In the genomic region with DNA sequence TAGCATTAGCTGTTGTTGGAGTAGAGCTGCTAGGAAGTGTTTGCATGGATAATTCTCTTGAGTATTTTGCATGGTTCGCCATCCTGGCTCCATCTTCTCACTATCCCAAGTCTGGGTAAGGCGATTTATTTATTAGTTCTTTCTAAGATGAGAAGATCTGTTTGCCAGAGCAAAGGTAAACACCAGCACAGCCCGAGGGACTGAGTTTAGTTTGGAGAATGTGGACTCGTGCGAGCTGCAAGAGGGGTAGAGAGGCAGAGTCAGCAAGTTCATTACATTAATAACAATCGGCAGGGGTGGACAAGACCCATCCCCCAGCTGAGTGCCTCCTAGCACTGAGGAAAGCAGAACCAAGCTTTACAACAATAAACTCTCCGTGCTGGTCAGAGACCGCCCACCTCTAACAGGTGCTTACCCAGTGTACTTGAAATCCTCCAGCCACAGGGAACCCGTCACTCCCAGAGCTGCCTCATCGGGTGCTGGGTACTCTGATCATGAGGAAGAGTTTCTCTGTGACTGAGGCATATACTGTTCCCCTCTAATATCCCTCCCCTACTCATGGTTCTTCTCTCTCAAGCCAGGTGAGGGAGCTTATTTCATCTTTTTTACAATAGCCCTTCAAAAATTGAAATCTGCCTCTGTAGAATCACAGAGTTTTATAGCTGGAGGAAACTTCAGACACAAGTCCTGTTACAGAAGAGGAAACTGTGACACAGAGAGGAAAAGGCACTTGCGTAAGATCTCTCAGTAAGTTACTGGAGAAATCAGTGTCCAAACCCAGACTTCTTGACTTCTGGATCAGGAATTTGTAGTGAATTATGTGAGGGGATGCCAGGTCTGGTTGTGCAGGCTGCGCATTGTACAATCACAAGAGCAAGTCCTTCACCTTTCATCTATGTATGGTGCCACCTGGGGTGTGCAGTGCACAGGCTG, we compare ENCODE assay signal across 18 cellular contexts.
DNase-seq lines count a peak whose midpoint lies in the region; ATAC-seq and TF ChIP-seq lines count a peak whose summit lies in the region.
"Had no signal": no experiment of that assay in that cellular context is flagged by ENCODE, and none has a peak within 500 bp of the region (broad histone marks: within the 10 kb centered on the region; RNA-seq: fewer than 3 reads in every experiment).

No MANE protein-coding gene starts in this region.

- H3K4me3 ChIP-seq in HUES48 (ENCODE audit: low read depth, low read length) = 0 out of 2 replicates have a peak overlapping the region, but pooled peaks have one; percentile 6
- H3K4me3 ChIP-seq in fibroblast of pulmonary artery (replicated peaks; ENCODE audit: low read depth, low read length) = no peak overlapping the region
- H3K4me3 ChIP-seq in parathyroid adenoma (ENCODE audit: low read depth, low read length) = no peak overlapping the region
- H3K4me3 ChIP-seq: neural progenitor cell had no signal

- H3K27me3 ChIP-seq in HUES48 (ENCODE audit: control insufficient read depth, insufficient read depth, low read length) = no peaks in the 10 kb centered on the region
- H3K27me3 ChIP-seq in parathyroid adenoma (ENCODE audit: control insufficient read depth, insufficient read depth, low read length) = no peaks in the 10 kb centered on the region
- H3K27me3 ChIP-seq: neural progenitor cell had no signal

- no peak overlapping the region for H3K9ac ChIP-seq in HUES48 (ENCODE audit: low read depth, low read length)
- H3K9ac ChIP-seq in parathyroid adenoma = no peak overlapping the region
- H3K9ac ChIP-seq: neural progenitor cell had no signal

- H3K9me3 ChIP-seq in HUES48 (ENCODE audit: control insufficient read depth, insufficient read depth, low read length) (no peaks in the 10 kb centered on the region), parathyroid adenoma (ENCODE audit: control insufficient read depth, low read length) (no peaks in the 10 kb centered on the region)

- TF ChIP-seq CTCF in fibroblast of pulmonary artery (IDR thresholded peaks at IDR 0.05; ENCODE audit: low read length, missing control alignments) (no peak), parathyroid adenoma (IDR thresholded peaks at IDR 0.05) (no peak)

- H3K79me2 ChIP-seq in parathyroid adenoma = no peaks in the 10 kb centered on the region

- no peak overlapping the region for H2AFZ ChIP-seq in parathyroid adenoma
- H2AFZ ChIP-seq: neural progenitor cell had no signal

- H3K36me3 ChIP-seq in HUES48 (ENCODE audit: control insufficient read depth, insufficient read depth, low read length) (no peaks in the 10 kb centered on the region), parathyroid adenoma (ENCODE audit: control insufficient read depth, insufficient read depth, low read length) (no peaks in the 10 kb centered on the region)
- H3K36me3 ChIP-seq: neural progenitor cell had no signal

- H3K4me2 ChIP-seq in parathyroid adenoma (ENCODE audit: low read length) = no peak overlapping the region
- H3K4me2 ChIP-seq: neural progenitor cell had no signal

- H3K27ac ChIP-seq in HUES48 (ENCODE audit: low read depth, low read length) = peak overlapping the region; percentile 24
- H3K27ac ChIP-seq in parathyroid adenoma = peak overlapping the region; percentile 25
- H3K27ac ChIP-seq: neural progenitor cell had no signal

- H3K4me1 ChIP-seq in HUES48 (ENCODE audit: control insufficient read depth, insufficient read depth, low read length) (peaks cover 13% of the 10 kb centered on the region), parathyroid adenoma (no peaks in the 10 kb centered on the region)

- ATAC-seq in HG03196 (IDR thresholded peaks at IDR 0.05; ENCODE audit: unreplicated experiment) (no peak), HG02759 (IDR thresholded peaks at IDR 0.05; ENCODE audit: unreplicated experiment) (no peak)
- ATAC-seq: activated naive CD8-positive, alpha-beta T cell treated with anti-CD3 and anti-CD28 coated beads, Interleukin-2, amount 50 U/mL, for 24 hours; Panc1; stimulated activated naive CD8-positive, alpha-beta T cell treated with anti-CD3 and anti-CD28 coated beads, Interleukin-15, amount 100 ng/mL, for 72 hours; T-helper 17 cell had no signal

- DNase-seq in NCI-H526 (lab: John Stamatoyannopoulos, UW) (peak; percentile 61 to 78), fibroblast of pulmonary artery (ENCODE audit: low read depth) (peak; percentile 30), NCI-H2081 (lab: John Stamatoyannopoulos, UW) (no peak), anterior cingulate cortex (lab: John Stamatoyannopoulos, UW) (no peak)
- DNase-seq: activated CD4-positive, alpha-beta T cell treated with anti-CD3 and anti-CD28 coated beads for 48 hours; activated naive CD8-positive, alpha-beta T cell treated with anti-CD3 and anti-CD28 coated beads, Interleukin-2, amount 50 U/mL, for 24 hours; activated T-cell treated with anti-CD3 and anti-CD28 coated beads, Interleukin-2, amount 50 U/mL, for 24 hours; CD8-positive, alpha-beta memory T cell; erythroblast; KG1; stimulated activated naive CD8-positive, alpha-beta T cell treated with anti-CD3 and anti-CD28 coated beads, Interleukin-15, amount 100 ng/mL, for 72 hours; T-helper 17 cell had no signal

Comparison
In these comparisons a context has a peak if more than half of its experiments do, and no peak if none do; other contexts are left out.
1. DNase-seq: peak in NCI-H526 (2 of 2) and fibroblast of pulmonary artery (single experiment); none in NCI-H2081 (0 of 2) and anterior cingulate cortex (0 of 58).